ENCODE assay signal across 9 cellular contexts in genomic region chr1:921011-921837, GRCh38. TPM values are rescaled to one million over a fixed set of nuclear protein-coding genes. Genes with fewer than 3 reads are reported as not detected.
DNase-seq lines count a peak whose midpoint lies in the region; ATAC-seq, FAIRE-seq and TF ChIP-seq lines count a peak whose summit lies in the region.
"Had no signal": no experiment of that assay in that cellular context is flagged by ENCODE, and none has a peak within 500 bp of the region (broad histone marks: within the 10 kb centered on the region; RNA-seq: fewer than 3 reads in every experiment).

No MANE protein-coding gene starts in this region.

- peak; percentile 42 to 44 for ATAC-seq in activated T-cell treated with anti-CD3 and anti-CD28 coated beads, Interleukin-2, amount 50 U/mL, for 4 hours
- peak; percentile 79 to 84 (median 81) for ATAC-seq in pancreas
- ATAC-seq in HG03280 (IDR thresholded peaks at IDR 0.05; ENCODE audit: unreplicated experiment), result no peak
- no peak for ATAC-seq in HG03039 (IDR thresholded peaks at IDR 0.05; ENCODE audit: unreplicated experiment)

- H3K27ac ChIP-seq in pancreas, result no peak overlapping the region

- peaks cover 55% of the 10 kb centered on the region for H3K27me3 Mint-ChIP-seq in activated T-cell treated with anti-CD3 and anti-CD28 coated beads, Interleukin-2, amount 50 U/mL, for 4 hours (ENCODE audit: low read depth)

- TF ChIP-seq CTCF in AG09319 (IDR thresholded peaks at IDR 0.05; ENCODE audit: low read depth, low read length) (peak; percentile 48), GM12865 (IDR thresholded peaks at IDR 0.05; ENCODE audit: insufficient read depth, low read depth, low read length, missing control alignments) (no peak), pancreas (IDR thresholded peaks at IDR 0.05) (peak; percentile 14 to 52 (median 38))

- intact Hi-C loops in pancreas (cut with DNase I), result no loop called here

- DNase-seq in AG09319 (ENCODE audit: extremely low read depth, low read depth) (peak; percentile 29), GM12865 (ENCODE audit: low read depth) (peak; percentile 33), NCI-H2171 treated with DMSO at 0.1 percent for 48 hours (lab: John Stamatoyannopoulos, UW) (peak; percentile 78), germinal center (ENCODE audit: low spot score) (peak; percentile 42), pancreas (peak in 5 of 6 donors; percentile 60 to 90 (median 77))
- DNase-seq in activated T-cell treated with anti-CD3 and anti-CD28 coated beads, Interleukin-2, amount 50 U/mL, for 4 hours, result no peak

- H3K27me3 ChIP-seq in pancreas, result peaks cover 0 to 3% (median 0%) of the 10 kb centered on the region in 4 donors

- H3K9me3 ChIP-seq in pancreas, result no peaks in the 10 kb centered on the region

- H3K4me3 ChIP-seq in GM12865 (ENCODE audit: low read depth, low read length) (no peak overlapping the region), pancreas (peak overlapping the region in 1 of 4 donors; percentile 4)

- 24 to 28% methylated on average over 33 to 38 of the region's 38 CpGs for WGBS in pancreas, 2 donors

- no peak overlapping the region for H3K4me3 Mint-ChIP-seq in activated T-cell treated with anti-CD3 and anti-CD28 coated beads, Interleukin-2, amount 50 U/mL, for 4 hours

- H3K36me3 Mint-ChIP-seq in activated T-cell treated with anti-CD3 and anti-CD28 coated beads, Interleukin-2, amount 50 U/mL, for 4 hours (ENCODE audit: insufficient read depth), result no peaks in the 10 kb centered on the region

- no peak for FAIRE-seq in pancreas (lab: Jason Lieb, UNC)
- FAIRE-seq: keratinocyte had no signal

- peaks cover 0 to 13% (median 10%) of the 10 kb centered on the region in 3 donors for H3K4me1 ChIP-seq in pancreas

- H3K4me1 Mint-ChIP-seq in activated T-cell treated with anti-CD3 and anti-CD28 coated beads, Interleukin-2, amount 50 U/mL, for 4 hours (ENCODE audit: low read depth), result peaks cover 18% of the 10 kb centered on the region

- no peaks in the 10 kb centered on the region for H3K9me3 Mint-ChIP-seq in activated T-cell treated with anti-CD3 and anti-CD28 coated beads, Interleukin-2, amount 50 U/mL, for 4 hours

- H3K36me3 ChIP-seq in pancreas, result no peaks in the 10 kb centered on the region

RNA-seq across cellular contexts. Expression of gene SAMD11, which starts 2.5 kb away (rescaled TPM):
- total RNA-seq in activated T-cell treated with anti-CD3 and anti-CD28 coated beads, Interleukin-2, amount 50 U/mL, for 4 hours, result not detected
- total RNA-seq in pancreas, result 1 to 10 TPM in 5 of 6 donors, under 1 TPM in 1; 0.19 to 8.2 (median 2.0) TPM
- 10 to 100 TPM in 1 of 2 donors, 1 to 10 TPM in 1; 7.6 to 23.7 TPM for polyA plus RNA-seq in pancreas
- polyA plus RNA-seq: keratinocyte had no signal

RNA-seq across cellular contexts. Expression of gene NOC2L, which starts 37.8 kb away (rescaled TPM):
- total RNA-seq in activated T-cell treated with anti-CD3 and anti-CD28 coated beads, Interleukin-2, amount 50 U/mL, for 4 hours, result 100 to 1,000 TPM; 292 to 315 (median 315) TPM
- total RNA-seq in pancreas, result 10 to 100 TPM; 23.3 to 43.9 (median 30.7) TPM
- polyA plus RNA-seq in pancreas, result 10 to 100 TPM; 79.3 to 86.5 TPM

RNA-seq across cellular contexts. Expression of gene KLHL17, which starts 39.2 kb away (rescaled TPM):
- total RNA-seq in activated T-cell treated with anti-CD3 and anti-CD28 coated beads, Interleukin-2, amount 50 U/mL, for 4 hours, result 10 to 100 TPM; 32.1 to 36.6 (median 34.3) TPM
- total RNA-seq in pancreas, result 10 to 100 TPM in 1 of 6 donors, 1 to 10 TPM in 5; 3.1 to 12.0 (median 5.9) TPM
- 10 to 100 TPM; 22.7 to 24.1 TPM for polyA plus RNA-seq in pancreas

RNA-seq across cellular contexts. Expression of gene PLEKHN1, which starts 45.1 kb away (rescaled TPM):
- 1 to 10 TPM; 1.6 to 2.4 (median 1.9) TPM for total RNA-seq in activated T-cell treated with anti-CD3 and anti-CD28 coated beads, Interleukin-2, amount 50 U/mL, for 4 hours
- total RNA-seq in pancreas, result 1 to 10 TPM in 2 of 6 donors, under 1 TPM in 4; 0.16 to 1.5 (median 0.40) TPM
- polyA plus RNA-seq in pancreas, result 1 to 10 TPM in 1 of 2 donors, under 1 TPM in 1; 0.52 to 2.8 TPM

Comparison
In these comparisons a context has a peak if more than half of its experiments do, and no peak if none do; other contexts are left out.
1. ATAC-seq: peak in activated T-cell treated with anti-CD3 and anti-CD28 coated beads, Interleukin-2, amount 50 U/mL, for 4 hours (2 of 2) and pancreas (4 of 4); none in HG03280 (single experiment) and HG03039 (single experiment).
2. RNA of gene NOC2L, which starts 37.8 kb away (total RNA-seq): 292 to 315 TPM in activated T-cell treated with anti-CD3 and anti-CD28 coated beads, Interleukin-2, amount 50 U/mL, for 4 hours; 23.3 to 43.9 TPM in pancreas; every median in the first group is over 4 times any median in the second.